Comparison of ENCODE assay signal across 12 cellular contexts in the genomic region with DNA sequence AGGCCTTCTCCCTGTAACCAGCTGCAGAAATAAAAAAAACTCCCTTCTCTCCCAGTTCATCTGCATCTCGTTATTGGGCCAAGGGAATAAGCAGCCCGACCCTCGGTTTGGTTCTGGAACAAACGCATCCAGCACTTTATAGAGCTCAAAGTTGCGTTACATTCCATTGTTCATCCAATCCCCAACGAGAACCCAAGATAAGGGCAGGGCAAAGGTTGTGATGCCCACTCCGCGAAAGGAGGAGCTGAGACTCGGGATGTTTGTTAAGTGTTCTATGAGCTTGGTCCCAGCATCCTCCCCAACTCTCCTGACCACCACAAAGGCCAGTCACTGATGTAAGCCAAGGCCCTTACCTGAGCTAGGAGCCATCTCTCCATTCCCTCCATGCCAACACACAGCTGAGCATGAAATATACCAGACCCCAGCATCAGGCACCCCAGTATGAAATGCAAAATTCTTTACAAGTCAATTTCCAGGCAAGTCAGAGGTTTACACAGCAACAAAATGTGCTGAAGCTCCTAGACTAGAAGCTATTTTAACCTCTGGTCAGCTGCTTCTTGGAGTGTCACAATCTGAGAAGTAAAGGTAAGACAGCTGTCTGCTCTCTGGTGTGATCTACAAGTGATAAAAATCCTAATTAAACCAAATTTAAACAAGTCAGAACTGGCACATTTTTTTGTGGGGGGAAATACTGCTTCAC. TPM values are rescaled to one million over a fixed set of nuclear protein-coding genes. Genes with fewer than 3 reads are reported as not detected.
A peak's percentile ranks its signal among the peaks of the same experiment; 100 is the strongest.
DNase-seq lines count a peak whose midpoint lies in the region; ATAC-seq and TF ChIP-seq lines count a peak whose summit lies in the region.
"Had no signal": no experiment of that assay in that cellular context is flagged by ENCODE, and none has a peak within 500 bp of the region (broad histone marks: within the 10 kb centered on the region; RNA-seq: fewer than 3 reads in every experiment).

No MANE protein-coding gene starts in this region.

- H3K27me3 Mint-ChIP-seq in CD8-positive, alpha-beta memory T cell: no peaks in the 10 kb centered on the region
- H3K27me3 Mint-ChIP-seq in endodermal cell (ENCODE audit: insufficient read depth): no peaks in the 10 kb centered on the region
- H3K27me3 Mint-ChIP-seq in progenitor cell of endocrine pancreas: no peaks in the 10 kb centered on the region

- no peaks in the 10 kb centered on the region for H3K9me3 ChIP-seq in CD8-positive, alpha-beta memory T cell (ENCODE audit: low read length)
- no peaks in the 10 kb centered on the region for H3K9me3 ChIP-seq in RWPE2 (ENCODE audit: severe bottlenecking)
- H3K9me3 ChIP-seq in endodermal cell (ENCODE audit: control insufficient read depth, low read length): peaks cover 7% of the 10 kb centered on the region
- H3K9me3 ChIP-seq: SJCRH30 had no signal

- H3K36me3 ChIP-seq in CD8-positive, alpha-beta memory T cell (ENCODE audit: insufficient read depth, low read length): no peaks in the 10 kb centered on the region
- peaks cover 17% of the 10 kb centered on the region for H3K36me3 ChIP-seq in RWPE2 (ENCODE audit: low read depth)
- peaks cover 10% of the 10 kb centered on the region for H3K36me3 ChIP-seq in endodermal cell (ENCODE audit: control insufficient read depth, insufficient read depth, low read length)

- no peak for ATAC-seq in RWPE2 (ENCODE audit: low read depth)
- ATAC-seq in HG03439 (IDR thresholded peaks at IDR 0.05; ENCODE audit: unreplicated experiment): no peak

- TF ChIP-seq CTCF in RWPE2 (IDR thresholded peaks at IDR 0.05; ENCODE audit: poor library complexity, severe bottlenecking) (no peak), endodermal cell (conservative IDR thresholded peaks at IDR 0.05) (no peak), progenitor cell of endocrine pancreas (IDR thresholded peaks at IDR 0.05; ENCODE audit: unreplicated experiment) (no peak)

- no peak for DNase-seq in CD8-positive, alpha-beta memory T cell
- DNase-seq in RWPE2 (ENCODE audit: low spot score) (no peak), endodermal cell (no peak), progenitor cell of endocrine pancreas (ENCODE audit: low spot score, unreplicated experiment) (no peak), NCI-H226 (no peak), mesenteric fat pad (ENCODE audit: low spot score) (no peak)
- no peak for DNase-seq in activated CD4-positive, CD25-positive, alpha-beta regulatory T cell treated with anti-CD3 and anti-CD28 coated beads, Interleukin-2, amount 50 U/mL, for 72 hours
- DNase-seq: anterior cingulate cortex, islet precursor cell, NCI-H510A, SJCRH30 had no signal

- POLR2A ChIA-PET in CD8-positive, alpha-beta memory T cell (lab: Charles Lee): interaction anchor here (0.6 to 1.4 kb wide), 6 partner anchors 11 to 51 kb away, joined by 3 to 6 read pairs (median 4); a partner anchor contains a TSS

- H3K27me3 ChIP-seq in CD8-positive, alpha-beta memory T cell (ENCODE audit: insufficient read depth, low read length, poor library complexity, severe bottlenecking): no peaks in the 10 kb centered on the region
- H3K27me3 ChIP-seq in RWPE2 (ENCODE audit: insufficient read depth, poor library complexity, severe bottlenecking) (no peaks in the 10 kb centered on the region), endodermal cell (ENCODE audit: control insufficient read depth, insufficient read depth, low read length, poor library complexity, severe bottlenecking) (no peaks in the 10 kb centered on the region)
- H3K27me3 ChIP-seq: SJCRH30 had no signal

- H3K4me3 Mint-ChIP-seq in CD8-positive, alpha-beta memory T cell: peak overlapping the region in 6 of 7 donors; percentile 29 to 71 (median 66)
- H3K4me3 Mint-ChIP-seq in endodermal cell (no peak overlapping the region), progenitor cell of endocrine pancreas (ENCODE audit: low read depth) (no peak overlapping the region)

- H3K4me3 ChIP-seq in CD8-positive, alpha-beta memory T cell (ENCODE audit: low read length): no peak overlapping the region
- H3K4me3 ChIP-seq in RWPE2 (ENCODE audit: severe bottlenecking) (no peak overlapping the region), endodermal cell (ENCODE audit: low read length) (no peak overlapping the region)
- H3K4me3 ChIP-seq: SJCRH30 had no signal

- 85 to 97% methylated on average over 9 of the region's 9 CpGs for WGBS in endodermal cell (ENCODE audit: insufficient coverage in 1 of 2, insufficient read length in 1 of 2), 2 experiments

- no peak overlapping the region for H3K9ac ChIP-seq in endodermal cell (ENCODE audit: extremely low read depth, low read length, poor library complexity, severe bottlenecking)

- no peak overlapping the region for H3K27ac ChIP-seq in CD8-positive, alpha-beta memory T cell (ENCODE audit: low read depth, low read length)
- H3K27ac ChIP-seq in RWPE2 (ENCODE audit: poor library complexity, severe bottlenecking) (peak overlapping the region; percentile 53), endodermal cell (ENCODE audit: low read depth, low read length) (no peak overlapping the region)
- H3K27ac ChIP-seq: SJCRH30 had no signal

- CTCF ChIA-PET in CD8-positive, alpha-beta memory T cell (lab: Charles Lee): interaction anchor here (1.0 to 2.9 kb wide), 9 partner anchors 9 to 49 kb away, joined by 3 to 8 read pairs (median 4); a partner anchor contains a TSS

- H3K36me3 Mint-ChIP-seq in CD8-positive, alpha-beta memory T cell: peaks cover 0 to 11% (median 8%) of the 10 kb centered on the region in 3 donors
- H3K36me3 Mint-ChIP-seq in endodermal cell (ENCODE audit: low read depth): peaks cover 16% of the 10 kb centered on the region
- H3K36me3 Mint-ChIP-seq in progenitor cell of endocrine pancreas (ENCODE audit: insufficient read depth): peaks cover 12% of the 10 kb centered on the region

- H3K4me1 ChIP-seq in CD8-positive, alpha-beta memory T cell (ENCODE audit: insufficient read depth, low read length): peaks cover 86% of the 10 kb centered on the region
- H3K4me1 ChIP-seq in RWPE2 (ENCODE audit: insufficient read depth, poor library complexity, severe bottlenecking) (peaks cover 26% of the 10 kb centered on the region), endodermal cell (ENCODE audit: control insufficient read depth, insufficient read depth, low read length) (peaks cover 35% of the 10 kb centered on the region)

- peaks cover 85 to 96% (median 93%) of the 10 kb centered on the region in 3 donors for H3K4me1 Mint-ChIP-seq in CD8-positive, alpha-beta memory T cell
- peaks cover 72% of the 10 kb centered on the region for H3K4me1 Mint-ChIP-seq in endodermal cell
- H3K4me1 Mint-ChIP-seq in progenitor cell of endocrine pancreas (ENCODE audit: low read depth): peaks cover 77% of the 10 kb centered on the region

- no peaks in the 10 kb centered on the region for H3K9me3 Mint-ChIP-seq in CD8-positive, alpha-beta memory T cell
- peaks cover 9% of the 10 kb centered on the region for H3K9me3 Mint-ChIP-seq in endodermal cell
- H3K9me3 Mint-ChIP-seq in progenitor cell of endocrine pancreas (ENCODE audit: low read depth): peaks cover 5% of the 10 kb centered on the region

- peak overlapping the region; percentile 82 to 98 (median 94) for H3K27ac Mint-ChIP-seq in CD8-positive, alpha-beta memory T cell
- H3K27ac Mint-ChIP-seq in endodermal cell (peak overlapping the region; percentile 82), progenitor cell of endocrine pancreas (peak overlapping the region; percentile 76)

RNA-seq across cellular contexts. Expression of a gene that starts 17.9 kb away (rescaled TPM):
- 10 to 100 TPM; 56.4 to 59.8 TPM for total RNA-seq in CD8-positive, alpha-beta memory T cell
- 114 TPM for polyA plus RNA-seq in CD8-positive, alpha-beta memory T cell
- total RNA-seq in endodermal cell: 10 to 100 TPM; 46.7 to 47.8 TPM
- 44.4 TPM for polyA plus RNA-seq in endodermal cell (2013, experiment 1 of 2)
- polyA plus RNA-seq in endodermal cell (2013, experiment 2 of 2): 41.1 TPM
- total RNA-seq in progenitor cell of endocrine pancreas: 62.3 and 64.3 TPM in 2 replicates
- total RNA-seq in mesenteric fat pad: 33.1 TPM

RNA-seq across cellular contexts. Expression of a gene that starts 20.8 kb away (rescaled TPM):
- total RNA-seq in CD8-positive, alpha-beta memory T cell: 10 to 100 TPM; 76.2 to 83.5 TPM
- polyA plus RNA-seq in CD8-positive, alpha-beta memory T cell: 12.8 TPM
- 10 to 100 TPM; 59.2 to 64.0 TPM for total RNA-seq in endodermal cell
- polyA plus RNA-seq in endodermal cell (2013, experiment 1 of 2): 22.9 TPM
- polyA plus RNA-seq in endodermal cell (2013, experiment 2 of 2): 17.8 TPM
- 292 and 320 TPM in 2 replicates for total RNA-seq in progenitor cell of endocrine pancreas
- 42.9 TPM for total RNA-seq in mesenteric fat pad

Comparison
In these comparisons a context has a peak if more than half of its experiments do, and no peak if none do; other contexts are left out.
1. H3K4me3 Mint-ChIP-seq: peak in CD8-positive, alpha-beta memory T cell (6 of 7); none in endodermal cell (single experiment) and progenitor cell of endocrine pancreas (single experiment).
2. Peak in every context shown above with its lines, with median percentiles within 50 percentile points of each other: H3K27ac Mint-ChIP-seq.